Comparison of ENCODE assay signal across 9 cellular contexts in genomic region chr19:10544753-10545251, GRCh38. TPM values are rescaled to one million over a fixed set of nuclear protein-coding genes. Genes with fewer than 3 reads are reported as not detected.
A peak's percentile ranks its signal among the peaks of the same experiment; 100 is the strongest.
DNase-seq lines count a peak whose midpoint lies in the region; ATAC-seq and TF ChIP-seq lines count a peak whose summit lies in the region.
"Had no signal": no experiment of that assay in that cellular context is flagged by ENCODE, and none has a peak within 500 bp of the region (broad histone marks: within the 10 kb centered on the region; RNA-seq: fewer than 3 reads in every experiment).

No MANE protein-coding gene starts in this region.

- H3K27me3 Mint-ChIP-seq in mesothelial cell of epicardium (ENCODE audit: low read depth) = peaks cover 17% of the 10 kb centered on the region

- ATAC-seq in Right ventricle myocardium superior (ENCODE audit: poor library complexity) (no peak), HG03097 (IDR thresholded peaks at IDR 0.05; ENCODE audit: low FRiP score, unreplicated experiment) (no peak)

- H3K4me3 ChIP-seq in left ventricle myocardium inferior (peak overlapping the region; percentile 87), breast epithelium (peak overlapping the region; percentile 70 to 93 (median 89)), vagina (peak overlapping the region; percentile 88 to 93)

- intact Hi-C loops in left ventricle myocardium inferior (cut with micrococcal nuclease) (no loop called here), Right ventricle myocardium superior (cut with DNase I) (no loop called here), breast epithelium (cut with DNase I; ENCODE audit: low total_unique reads) (no loop called here), vagina (cut with DNase I) (no loop called here)

- H3K4me1 ChIP-seq in left ventricle myocardium inferior (peaks cover 30% of the 10 kb centered on the region), breast epithelium (peaks cover 0 to 14% of the 10 kb centered on the region in 2 donors), vagina (peaks cover 27% of the 10 kb centered on the region)

- H3K4me3 Mint-ChIP-seq in mesothelial cell of epicardium = peak overlapping the region; percentile 82

- no peak for TF ChIP-seq CTCF in left ventricle myocardium inferior (IDR thresholded peaks at IDR 0.05; ENCODE audit: borderline replicate concordance)
- TF ChIP-seq CTCF in breast epithelium (IDR thresholded peaks at IDR 0.05) = no peak
- TF ChIP-seq CTCF in mesothelial cell of epicardium (IDR thresholded peaks at IDR 0.05; ENCODE audit: unreplicated experiment) = no peak
- TF ChIP-seq CTCF in vagina (IDR thresholded peaks at IDR 0.05) = no peak

- peaks cover 4% of the 10 kb centered on the region for H3K36me3 Mint-ChIP-seq in mesothelial cell of epicardium

- DNase-seq in left ventricle myocardium inferior (no peak), Right ventricle myocardium superior (no peak), breast epithelium (ENCODE audit: low spot score in 2 of 2) (no peak), mesothelial cell of epicardium (ENCODE audit: low spot score in 2 of 2, unreplicated experiment in 2 of 2) (no peak), vagina (ENCODE audit: extremely low spot score in 2 of 2) (no peak), retina (no peak)
- no peak for DNase-seq in stimulated activated CD4-positive, alpha-beta T cell treated with anti-CD3 and anti-CD28 coated beads, Interleukin-1b, Interleukin-23, amount 100 ng/mL, for 48 hours

- H3K27ac ChIP-seq in left ventricle myocardium inferior (replicated peaks) (peak overlapping the region; percentile 91), breast epithelium (peak overlapping the region; percentile 89 to 94), vagina (peak overlapping the region; percentile 94)

- H3K4me1 Mint-ChIP-seq in mesothelial cell of epicardium = peaks cover 3% of the 10 kb centered on the region

- H3K9me3 ChIP-seq in left ventricle myocardium inferior (replicated peaks) (no peaks in the 10 kb centered on the region), breast epithelium (no peaks in the 10 kb centered on the region), vagina (no peaks in the 10 kb centered on the region)

- no peaks in the 10 kb centered on the region for H3K9me3 Mint-ChIP-seq in mesothelial cell of epicardium

- peaks cover 36% of the 10 kb centered on the region for H3K36me3 ChIP-seq in left ventricle myocardium inferior
- no peaks in the 10 kb centered on the region for H3K36me3 ChIP-seq in breast epithelium
- peaks cover 0 to 34% of the 10 kb centered on the region in 2 donors for H3K36me3 ChIP-seq in vagina

- H3K27ac Mint-ChIP-seq in mesothelial cell of epicardium = no peak overlapping the region

- TF ChIP-seq POLR2A in breast epithelium (IDR thresholded peaks at IDR 0.05) (no peak), vagina (IDR thresholded peaks at IDR 0.05) (no peak)

- H3K27me3 ChIP-seq in left ventricle myocardium inferior (ENCODE audit: low read depth) (no peaks in the 10 kb centered on the region), breast epithelium (no peaks in the 10 kb centered on the region), vagina (no peaks in the 10 kb centered on the region)

RNA-seq across cellular contexts. Expression of gene ATG4D, which starts 1.1 kb away (rescaled TPM):
- total RNA-seq in left ventricle myocardium inferior = 48.7 TPM
- total RNA-seq in Right ventricle myocardium superior = 46.4 TPM
- total RNA-seq in breast epithelium = 10 to 100 TPM; 13.1 to 18.0 (median 16.1) TPM
- 31.9 to 37.3 TPM (median 33.1 TPM) in 3 replicates for total RNA-seq in mesothelial cell of epicardium
- 18.2 TPM for total RNA-seq in vagina

RNA-seq across cellular contexts. Expression of gene KRI1, which starts 21.0 kb away (rescaled TPM):
- total RNA-seq in left ventricle myocardium inferior (10.2 TPM), Right ventricle myocardium superior (10.4 TPM), breast epithelium (10 to 100 TPM; 16.4 to 23.6 (median 17.6) TPM), mesothelial cell of epicardium (27.4 to 31.2 TPM (median 30.6 TPM) in 3 replicates), vagina (21.6 TPM)

RNA-seq across cellular contexts. Expression of gene CDKN2D, which starts 24.0 kb away (rescaled TPM):
- total RNA-seq in left ventricle myocardium inferior = 9.4 TPM
- 6.9 TPM for total RNA-seq in Right ventricle myocardium superior
- 1 to 10 TPM; 5.3 to 9.4 (median 8.8) TPM for total RNA-seq in breast epithelium
- 2.6 to 3.1 TPM (median 2.7 TPM) in 3 replicates for total RNA-seq in mesothelial cell of epicardium
- 22.8 TPM for total RNA-seq in vagina

RNA-seq across cellular contexts. Expression of gene S1PR5, which starts 27.6 kb away (rescaled TPM):
- 0.11 TPM for total RNA-seq in left ventricle myocardium inferior
- 0.13 TPM for total RNA-seq in Right ventricle myocardium superior
- total RNA-seq in breast epithelium = 1 to 10 TPM in 1 of 3 donors, under 1 TPM in 2; 0.16 to 1.2 (median 0.66) TPM
- 2.2 to 2.4 TPM (median 2.4 TPM) in 3 replicates for total RNA-seq in mesothelial cell of epicardium
- total RNA-seq in vagina = 36.6 TPM
- total RNA-seq: T-helper 1 cell treated with Interleukin-12 subunit alpha and Interleukin-12 subunit beta and Interleukin-4 antibody, amounts not matched to agents 30 ng/mL and 1 ng/mL, for 36 hours had no signal

RNA-seq across cellular contexts. Expression of gene KEAP1, which starts 41.6 kb away (rescaled TPM):
- total RNA-seq in left ventricle myocardium inferior = 74.5 TPM
- total RNA-seq in Right ventricle myocardium superior = 78.3 TPM
- 10 to 100 TPM; 52.8 to 53.6 (median 53.6) TPM for total RNA-seq in breast epithelium
- total RNA-seq in mesothelial cell of epicardium = 61.2 to 71.0 TPM (median 69.5 TPM) in 3 replicates
- 53.5 TPM for total RNA-seq in vagina
